In the genomic region with DNA sequence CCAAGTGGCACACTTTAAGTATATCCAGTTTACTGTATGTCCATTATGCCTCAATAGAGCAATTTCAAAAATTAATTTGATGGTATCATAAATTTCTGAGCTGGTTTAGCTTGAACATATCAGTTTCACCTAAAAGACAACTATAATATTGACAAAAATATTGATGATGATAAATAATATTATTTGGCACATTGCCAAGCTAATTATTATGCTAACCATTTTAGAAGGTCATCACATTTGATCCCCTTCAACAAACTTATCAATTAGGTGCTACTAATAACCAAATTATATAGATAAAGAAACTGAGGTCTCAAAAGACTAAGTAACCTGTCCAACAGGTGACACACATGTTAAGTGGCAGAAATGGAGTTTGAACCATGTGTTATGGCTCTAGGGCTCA, we compare ENCODE assay signal across 24 cellular contexts.
"Had no signal": no experiment of that assay in that cellular context is flagged by ENCODE, and none has a peak within 500 bp of the region (broad histone marks: within the 10 kb centered on the region; RNA-seq: fewer than 3 reads in every experiment).

No MANE protein-coding gene starts in this region.

- DNase-seq: colonic mucosa; dermis blood vessel endothelial cell; dorsolateral prefrontal cortex; effector CD4-positive, alpha-beta T cell; effector memory CD4-positive, alpha-beta T cell; foreskin keratinocyte; heart left ventricle; hypothalamus; immature natural killer cell; left cardiac atrium; left lung; left ventricle myocardium superior; lower lobe of right lung; mesenchymal stem cell; mucosa of descending colon; naive B cell; naive thymus-derived CD8-positive, alpha-beta T cell had no signal

- H3K4me1 Mint-ChIP-seq: immature natural killer cell; mesothelial cell of epicardium; naive B cell; naive thymus-derived CD8-positive, alpha-beta T cell had no signal

- H3K4me1 ChIP-seq: colonic mucosa, esophagus muscularis mucosa, foreskin keratinocyte, gastroesophageal sphincter, heart left ventricle, left lung, lower lobe of right lung had no signal

- H2AFZ ChIP-seq: hepatocyte had no signal

- H3K4me3 Mint-ChIP-seq: immature natural killer cell; mesothelial cell of epicardium; naive B cell; naive thymus-derived CD8-positive, alpha-beta T cell had no signal

- H3K36me3 Mint-ChIP-seq: immature natural killer cell; mesothelial cell of epicardium; naive B cell; naive thymus-derived CD8-positive, alpha-beta T cell had no signal

- H3K27me3 ChIP-seq: colonic mucosa, dorsolateral prefrontal cortex, esophagus muscularis mucosa, foreskin keratinocyte, gastroesophageal sphincter, heart left ventricle, hepatocyte, left lung had no signal

- H3K36me3 ChIP-seq: colonic mucosa, esophagus muscularis mucosa, gastroesophageal sphincter, heart left ventricle, left lung, lower lobe of right lung had no signal

- H3K27ac Mint-ChIP-seq: immature natural killer cell, mesothelial cell of epicardium, naive B cell had no signal

- H3K27ac ChIP-seq: colonic mucosa, dorsolateral prefrontal cortex, esophagus muscularis mucosa, foreskin keratinocyte, gastroesophageal sphincter, heart left ventricle, hepatocyte, left lung, lower lobe of right lung had no signal

- FAIRE-seq: endothelial cell of umbilical vein, frontal cortex, keratinocyte had no signal

- H3K9me3 Mint-ChIP-seq: immature natural killer cell; naive B cell; naive thymus-derived CD8-positive, alpha-beta T cell had no signal

- H3K79me2 ChIP-seq: hepatocyte had no signal

- H3K4me3 ChIP-seq: colonic mucosa, dorsolateral prefrontal cortex, esophagus muscularis mucosa, gastroesophageal sphincter, heart left ventricle, hepatocyte, left lung, lower lobe of right lung, mucosa of descending colon had no signal

- H3K4me2 ChIP-seq: hepatocyte had no signal

- ATAC-seq: foreskin keratinocyte; gastroesophageal sphincter; heart left ventricle; left cardiac atrium; left lung; left ventricle myocardium superior; lower lobe of right lung; mucosa of descending colon; naive thymus-derived CD8-positive, alpha-beta T cell had no signal

- H3K9me3 ChIP-seq: colonic mucosa, esophagus muscularis mucosa, gastroesophageal sphincter, heart left ventricle, left lung, lower lobe of right lung, mucosa of descending colon had no signal
